Comparison of ENCODE assay signal across 1 cellular context in the genomic region with DNA sequence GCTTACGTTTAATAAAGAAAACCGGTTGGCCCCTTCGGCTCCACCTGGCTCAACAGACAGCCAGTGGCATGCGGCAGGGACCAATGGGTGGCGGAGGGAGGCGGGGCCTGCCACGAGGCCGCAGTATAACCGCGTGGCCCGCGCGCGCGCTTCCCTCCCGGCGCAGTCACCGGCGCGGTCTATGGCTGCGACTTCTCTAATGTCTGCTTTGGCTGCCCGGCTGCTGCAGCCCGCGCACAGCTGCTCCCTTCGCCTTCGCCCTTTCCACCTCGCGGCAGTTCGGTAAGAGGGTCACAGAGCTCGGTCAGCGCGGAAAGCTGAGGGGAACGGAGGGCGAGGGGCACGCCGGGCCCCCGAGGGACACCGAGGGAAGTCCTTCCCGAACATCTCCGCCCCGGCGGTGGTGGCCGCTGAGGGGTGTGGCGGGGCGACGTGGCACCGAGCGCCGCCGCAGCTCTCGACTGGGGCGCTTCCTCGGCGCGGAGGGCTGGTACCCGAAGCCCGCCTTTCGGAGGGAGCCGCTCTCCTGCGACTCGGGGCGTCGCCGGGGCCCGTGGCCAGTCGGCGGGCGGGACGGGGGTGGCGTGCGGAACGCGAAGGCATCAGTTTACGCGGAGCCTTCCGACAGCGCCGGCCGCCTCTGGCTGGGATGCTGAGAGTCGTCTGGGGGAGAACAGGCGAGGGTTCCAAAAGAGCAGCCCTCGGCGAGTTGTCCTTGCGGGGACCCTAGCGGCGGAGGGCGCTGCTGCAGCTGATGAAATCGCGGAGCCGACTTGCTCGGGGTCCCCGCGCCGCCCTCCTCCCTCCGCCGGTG.
TF ChIP-seq lines count a peak whose summit lies in the region.

A gene (plus strand): TSS at position 155 of the 814 bp plus-strand sequence. CDS start 27 bp downstream, at position 182.

TF ChIP-seq in HepG2, 621 proteins besides CTCF, POLR2A, EP300 and RAD21 (continued from another document):
- TF ChIP-seq, protein P1, sequence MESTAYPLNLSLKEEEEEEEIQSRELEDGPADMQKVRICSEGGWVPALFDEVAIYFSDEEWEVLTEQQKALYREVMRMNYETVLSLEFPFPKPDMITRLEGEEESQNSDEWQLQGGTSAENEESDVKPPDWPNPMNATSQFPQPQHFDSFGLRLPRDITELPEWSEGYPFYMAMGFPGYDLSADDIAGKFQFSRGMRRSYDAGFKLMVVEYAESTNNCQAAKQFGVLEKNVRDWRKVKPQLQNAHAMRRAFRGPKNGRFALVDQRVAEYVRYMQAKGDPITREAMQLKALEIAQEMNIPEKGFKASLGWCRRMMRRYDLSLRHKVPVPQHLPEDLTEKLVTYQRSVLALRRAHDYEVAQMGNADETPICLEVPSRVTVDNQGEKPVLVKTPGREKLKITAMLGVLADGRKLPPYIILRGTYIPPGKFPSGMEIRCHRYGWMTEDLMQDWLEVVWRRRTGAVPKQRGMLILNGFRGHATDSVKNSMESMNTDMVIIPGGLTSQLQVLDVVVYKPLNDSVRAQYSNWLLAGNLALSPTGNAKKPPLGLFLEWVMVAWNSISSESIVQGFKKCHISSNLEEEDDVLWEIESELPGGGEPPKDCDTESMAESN (CRISPR knock-in tag; conservative IDR thresholded peaks at IDR 0.05), result peak; percentile 85
- TF ChIP-seq, protein P2, sequence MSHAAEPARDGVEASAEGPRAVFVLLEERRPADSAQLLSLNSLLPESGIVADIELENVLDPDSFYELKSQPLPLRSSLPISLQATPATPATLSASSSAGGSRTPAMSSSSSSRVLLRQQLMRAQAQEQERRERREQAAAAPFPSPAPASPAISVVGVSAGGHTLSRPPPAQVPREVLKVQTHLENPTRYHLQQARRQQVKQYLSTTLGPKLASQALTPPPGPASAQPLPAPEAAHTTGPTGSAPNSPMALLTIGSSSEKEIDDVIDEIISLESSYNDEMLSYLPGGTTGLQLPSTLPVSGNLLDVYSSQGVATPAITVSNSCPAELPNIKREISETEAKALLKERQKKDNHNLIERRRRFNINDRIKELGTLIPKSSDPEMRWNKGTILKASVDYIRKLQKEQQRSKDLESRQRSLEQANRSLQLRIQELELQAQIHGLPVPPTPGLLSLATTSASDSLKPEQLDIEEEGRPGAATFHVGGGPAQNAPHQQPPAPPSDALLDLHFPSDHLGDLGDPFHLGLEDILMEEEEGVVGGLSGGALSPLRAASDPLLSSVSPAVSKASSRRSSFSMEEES (CRISPR knock-in tag; IDR thresholded peaks at IDR 0.05), result peak; percentile 86
- TF ChIP-seq, protein P3, sequence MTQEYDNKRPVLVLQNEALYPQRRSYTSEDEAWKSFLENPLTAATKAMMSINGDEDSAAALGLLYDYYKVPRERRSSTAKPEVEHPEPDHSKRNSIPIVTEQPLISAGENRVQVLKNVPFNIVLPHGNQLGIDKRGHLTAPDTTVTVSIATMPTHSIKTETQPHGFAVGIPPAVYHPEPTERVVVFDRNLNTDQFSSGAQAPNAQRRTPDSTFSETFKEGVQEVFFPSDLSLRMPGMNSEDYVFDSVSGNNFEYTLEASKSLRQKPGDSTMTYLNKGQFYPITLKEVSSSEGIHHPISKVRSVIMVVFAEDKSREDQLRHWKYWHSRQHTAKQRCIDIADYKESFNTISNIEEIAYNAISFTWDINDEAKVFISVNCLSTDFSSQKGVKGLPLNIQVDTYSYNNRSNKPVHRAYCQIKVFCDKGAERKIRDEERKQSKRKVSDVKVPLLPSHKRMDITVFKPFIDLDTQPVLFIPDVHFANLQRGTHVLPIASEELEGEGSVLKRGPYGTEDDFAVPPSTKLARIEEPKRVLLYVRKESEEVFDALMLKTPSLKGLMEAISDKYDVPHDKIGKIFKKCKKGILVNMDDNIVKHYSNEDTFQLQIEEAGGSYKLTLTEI (CRISPR knock-in tag; conservative IDR thresholded peaks at IDR 0.05), result no peak; the same call in 1 of the 2 replicates
- TF ChIP-seq HMG20B (CRISPR knock-in tag; conservative IDR thresholded peaks at IDR 0.05) (no peak), NFE2L2 (IDR thresholded peaks at IDR 0.05; ENCODE audit: low read length) (no peak), ZNF17 (CRISPR knock-in tag; IDR thresholded peaks at IDR 0.05) (no peak), RFXANK (CRISPR knock-in tag; IDR thresholded peaks at IDR 0.05) (no peak), ZNF205 (CRISPR knock-in tag; IDR thresholded peaks at IDR 0.05) (0 out of 2 replicates have a peak, but pooled peaks have one; percentile 41), ZNF614 (CRISPR knock-in tag; IDR thresholded peaks at IDR 0.05; ENCODE audit: borderline replicate concordance) (peak; percentile 83; the same call in 1 of the 2 replicates), ZNF773 (CRISPR knock-in tag; IDR thresholded peaks at IDR 0.05; ENCODE audit: borderline replicate concordance) (no peak; the same call in 1 of the 2 replicates), NAIF1 (CRISPR knock-in tag; IDR thresholded peaks at IDR 0.05; ENCODE audit: borderline replicate concordance) (no peak), SRF (IDR thresholded peaks at IDR 0.05; ENCODE audit: low read depth, low read length) (no peak)
- TF ChIP-seq, protein P4, sequence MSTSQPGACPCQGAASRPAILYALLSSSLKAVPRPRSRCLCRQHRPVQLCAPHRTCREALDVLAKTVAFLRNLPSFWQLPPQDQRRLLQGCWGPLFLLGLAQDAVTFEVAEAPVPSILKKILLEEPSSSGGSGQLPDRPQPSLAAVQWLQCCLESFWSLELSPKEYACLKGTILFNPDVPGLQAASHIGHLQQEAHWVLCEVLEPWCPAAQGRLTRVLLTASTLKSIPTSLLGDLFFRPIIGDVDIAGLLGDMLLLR (CRISPR knock-in tag; IDR thresholded peaks at IDR 0.05), result peak; percentile 97
- TF ChIP-seq, protein P5, sequence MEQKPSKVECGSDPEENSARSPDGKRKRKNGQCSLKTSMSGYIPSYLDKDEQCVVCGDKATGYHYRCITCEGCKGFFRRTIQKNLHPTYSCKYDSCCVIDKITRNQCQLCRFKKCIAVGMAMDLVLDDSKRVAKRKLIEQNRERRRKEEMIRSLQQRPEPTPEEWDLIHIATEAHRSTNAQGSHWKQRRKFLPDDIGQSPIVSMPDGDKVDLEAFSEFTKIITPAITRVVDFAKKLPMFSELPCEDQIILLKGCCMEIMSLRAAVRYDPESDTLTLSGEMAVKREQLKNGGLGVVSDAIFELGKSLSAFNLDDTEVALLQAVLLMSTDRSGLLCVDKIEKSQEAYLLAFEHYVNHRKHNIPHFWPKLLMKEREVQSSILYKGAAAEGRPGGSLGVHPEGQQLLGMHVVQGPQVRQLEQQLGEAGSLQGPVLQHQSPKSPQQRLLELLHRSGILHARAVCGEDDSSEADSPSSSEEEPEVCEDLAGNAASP (CRISPR knock-in tag; IDR thresholded peaks at IDR 0.05; ENCODE audit: borderline replicate concordance), result no peak; the same call in none of the 2 replicates
- TF ChIP-seq, protein P6, sequence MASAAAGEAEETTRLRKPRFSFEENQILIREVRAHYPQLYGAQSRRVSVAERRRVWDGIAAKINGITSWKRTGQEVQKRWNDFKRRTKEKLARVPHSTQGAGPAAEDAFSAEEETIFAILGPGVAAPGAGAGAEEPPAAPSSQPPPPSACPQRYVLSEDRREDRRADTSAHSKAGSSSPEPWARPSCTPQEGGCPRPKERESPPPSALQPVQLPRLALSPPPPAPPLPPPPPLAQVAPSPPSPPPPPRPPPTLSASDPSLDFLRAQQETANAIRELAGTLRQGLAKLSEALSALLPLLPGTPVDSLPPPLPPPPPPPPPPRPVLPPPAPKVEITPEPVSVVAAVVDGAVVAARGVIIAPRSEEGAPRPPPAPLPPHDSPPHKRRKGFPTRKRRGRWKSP (CRISPR knock-in tag; IDR thresholded peaks at IDR 0.05), result peak; percentile 95
